Comparison of ENCODE assay signal across 17 cellular contexts in genomic region chr13:80436571-80437169, GRCh38.
DNase-seq lines count a peak whose midpoint lies in the region; ATAC-seq and TF ChIP-seq lines count a peak whose summit lies in the region.
"Had no signal": no experiment of that assay in that cellular context is flagged by ENCODE, and none has a peak within 500 bp of the region (broad histone marks: within the 10 kb centered on the region; RNA-seq: fewer than 3 reads in every experiment).

No MANE protein-coding gene starts in this region.

- H3K4me3 Mint-ChIP-seq in MCF 10A (ENCODE audit: unreplicated experiment) (no peak overlapping the region), nephron (peak overlapping the region in 1 of 3 experiments; percentile 12)
- H3K4me3 Mint-ChIP-seq: stimulated activated naive CD8-positive, alpha-beta T cell treated with anti-CD3 and anti-CD28 coated beads, Interleukin-15, amount 100 ng/mL, for 72 hours had no signal

- H3K27ac ChIP-seq in breast epithelium (peak overlapping the region; percentile 56 to 66), aorta (ENCODE audit: low read depth in 1 of 2, low read length in 2 of 2) (no peak overlapping the region)
- H3K27ac ChIP-seq: pancreas had no signal

- POLR2A ChIA-PET in MCF 10A (lab: Yijun Ruan, JAX), result interaction anchor here (0.6 to 1.2 kb wide), 4 partner anchors 26 to 651 kb away, joined by 3 to 4 read pairs (median 3); no protein-coding TSS in a partner anchor

- DNase-seq in breast epithelium (ENCODE audit: low spot score in 2 of 2), result no peak
- no peak for DNase-seq in MCF 10A (ENCODE audit: unreplicated experiment)
- peak; percentile 76 for DNase-seq in fibroblast of peridontal ligament (ENCODE audit: extremely low read depth)
- no peak for DNase-seq in aorta
- DNase-seq in middle frontal gyrus (ENCODE audit: extremely low spot score, low spot score), result no peak
- DNase-seq in NCI-H2081 treated with DMSO at 0.1 percent for 48 hours (lab: John Stamatoyannopoulos, UW), result no peak
- DNase-seq: activated CD4-positive, alpha-beta T cell treated with anti-CD3 and anti-CD28 coated beads, Interleukin-2, amount 50 U/mL, for 1 hour; central memory CD4-positive, alpha-beta T cell; DMS153; erythroblast; NCI-H2029 treated with DMSO at 0.1 percent for 48 hours; pancreas; stimulated activated naive CD8-positive, alpha-beta T cell treated with anti-CD3 and anti-CD28 coated beads, Interleukin-15, amount 100 ng/mL, for 72 hours; T-helper 1 cell had no signal

- intact Hi-C loops in breast epithelium (cut with DNase I; ENCODE audit: low total_unique reads), result no loop called here
- intact Hi-C loops in MCF 10A (cut with micrococcal nuclease), result no loop called here
- intact Hi-C loops in aorta (cut with DNase I), result no loop called here

- H3K27ac Mint-ChIP-seq in MCF 10A (ENCODE audit: low read depth, unreplicated experiment) (no peak overlapping the region), nephron (peak overlapping the region; percentile 82 to 87 (median 86))
- H3K27ac Mint-ChIP-seq: activated T-helper 2 cell treated with anti-CD3 and anti-CD28 coated beads, Interferon-gamma antibody, Interleukin-2, Interleukin-4, amounts not matched to agents 10 μg/mL and 5 μg/mL and 100 μg/mL, durations not matched to agents 14 hours and 24 hours and 36 hours; stimulated activated naive CD8-positive, alpha-beta T cell treated with anti-CD3 and anti-CD28 coated beads, Interleukin-15, amount 100 ng/mL, for 72 hours had no signal

- no peak for TF ChIP-seq POLR2A in breast epithelium (IDR thresholded peaks at IDR 0.05)

- H3K4me3 ChIP-seq in breast epithelium (peak overlapping the region in 1 of 3 donors; percentile 2), aorta (ENCODE audit: low read length in 2 of 2) (no peak overlapping the region)
- H3K4me3 ChIP-seq: pancreas had no signal

- no peaks in the 10 kb centered on the region for H3K36me3 Mint-ChIP-seq in MCF 10A (ENCODE audit: insufficient read depth, unreplicated experiment)
- no peaks in the 10 kb centered on the region for H3K36me3 Mint-ChIP-seq in nephron (ENCODE audit: low read depth)

- H3K9me3 ChIP-seq in breast epithelium, result no peaks in the 10 kb centered on the region
- H3K9me3 ChIP-seq in aorta (ENCODE audit: control insufficient read depth, low read length), result no peaks in the 10 kb centered on the region
- H3K9me3 ChIP-seq: pancreas had no signal

- H3K36me3 ChIP-seq in breast epithelium (no peaks in the 10 kb centered on the region), aorta (ENCODE audit: control insufficient read depth in 1 of 2, insufficient read depth in 2 of 2, low read length in 1 of 2) (no peaks in the 10 kb centered on the region)
- H3K36me3 ChIP-seq: pancreas had no signal

- H3K4me1 ChIP-seq in breast epithelium (peaks cover 0 to 5% of the 10 kb centered on the region in 2 donors), aorta (ENCODE audit: control insufficient read depth in 1 of 2, insufficient read depth in 2 of 2, low read length in 2 of 2) (peaks cover 0 to 2% of the 10 kb centered on the region in 2 donors)
- H3K4me1 ChIP-seq: pancreas had no signal

- TF ChIP-seq CTCF in breast epithelium (IDR thresholded peaks at IDR 0.05) (no peak), MCF 10A (IDR thresholded peaks at IDR 0.05; ENCODE audit: unreplicated experiment) (no peak), nephron (IDR thresholded peaks at IDR 0.05; ENCODE audit: unreplicated experiment in 3 of 3) (no peak)

- peak; percentile 79 for ATAC-seq in aorta (ENCODE audit: low FRiP score)
- no peak for ATAC-seq in GM19395 (IDR thresholded peaks at IDR 0.05; ENCODE audit: unreplicated experiment)
- ATAC-seq: stimulated activated naive CD8-positive, alpha-beta T cell treated with anti-CD3 and anti-CD28 coated beads, Interleukin-15, amount 100 ng/mL, for 72 hours had no signal

- no TSS peak for BruUV-seq in MCF 10A (replicated peaks; lab: Mats Ljungman, UMichigan)

- 19 to 23% methylated on average over 4 of the region's 4 CpGs for WGBS in aorta, 2 donors

- H3K27me3 ChIP-seq in breast epithelium, result no peaks in the 10 kb centered on the region
- H3K27me3 ChIP-seq in aorta (ENCODE audit: control insufficient read depth in 1 of 2, insufficient read depth in 2 of 2, low read length in 1 of 2), result no peaks in the 10 kb centered on the region
- H3K27me3 ChIP-seq: pancreas had no signal

- H3K27me3 Mint-ChIP-seq in MCF 10A (ENCODE audit: insufficient read depth, unreplicated experiment) (no peaks in the 10 kb centered on the region), nephron (ENCODE audit: low read depth) (no peaks in the 10 kb centered on the region)
- H3K27me3 Mint-ChIP-seq: stimulated activated naive CD8-positive, alpha-beta T cell treated with anti-CD3 and anti-CD28 coated beads, Interleukin-15, amount 100 ng/mL, for 72 hours had no signal

- H3K9me3 Mint-ChIP-seq in MCF 10A (ENCODE audit: unreplicated experiment) (peaks cover 2% of the 10 kb centered on the region), nephron (no peaks in the 10 kb centered on the region)
- H3K9me3 Mint-ChIP-seq: activated T-helper 2 cell treated with anti-CD3 and anti-CD28 coated beads, Interferon-gamma antibody, Interleukin-2, Interleukin-4, amounts not matched to agents 10 μg/mL and 5 μg/mL and 100 μg/mL, durations not matched to agents 14 hours and 24 hours and 36 hours; stimulated activated naive CD8-positive, alpha-beta T cell treated with anti-CD3 and anti-CD28 coated beads, Interleukin-15, amount 100 ng/mL, for 72 hours had no signal

- CTCF ChIA-PET in MCF 10A (lab: Yijun Ruan, JAX), result interaction anchor here (0.6 to 1.4 kb wide), 2 partner anchors 22 to 194 kb away, joined by 3 to 4 read pairs; no protein-coding TSS in a partner anchor

- H3K4me1 Mint-ChIP-seq in MCF 10A (ENCODE audit: insufficient read depth, unreplicated experiment) (peaks cover under 1% of the 10 kb centered on the region), nephron (peaks cover 30% of the 10 kb centered on the region)
- H3K4me1 Mint-ChIP-seq: stimulated activated naive CD8-positive, alpha-beta T cell treated with anti-CD3 and anti-CD28 coated beads, Interleukin-15, amount 100 ng/mL, for 72 hours had no signal

Comparison
In these comparisons a context has a peak if more than half of its experiments do, and no peak if none do; other contexts are left out.
1. H3K27ac ChIP-seq: peak in breast epithelium (2 of 2); none in aorta (0 of 2).